14 cellular contexts compared by ENCODE assay signal in genomic region chr3:36520241-36521006, GRCh38.
DNase-seq lines count a peak whose midpoint lies in the region; TF ChIP-seq lines count a peak whose summit lies in the region.
"Had no signal": no experiment of that assay in that cellular context is flagged by ENCODE, and none has a peak within 500 bp of the region (broad histone marks: within the 10 kb centered on the region; RNA-seq: fewer than 3 reads in every experiment).

No MANE protein-coding gene starts in this region.

- no peak overlapping the region for H3K4ac ChIP-seq in trophoblast cell (ENCODE audit: low read depth, low read length)

- WGBS in trophoblast cell (ENCODE audit: extremely low coverage, insufficient coverage, insufficient read length) = no CpG with 5 or more reads among the region's 4 CpGs

- H3K14ac ChIP-seq in trophoblast cell (ENCODE audit: low read length) = no peak overlapping the region

- DNase-seq in BE2C = peak; percentile 66
- DNase-seq in SK-N-DZ (ENCODE audit: low spot score) = peak; percentile 99
- peak; percentile 72 for DNase-seq in islet precursor cell
- DNase-seq in trophoblast cell = no peak
- no peak for DNase-seq in substantia nigra (lab: John Stamatoyannopoulos, UW)
- no peak for DNase-seq in activated naive CD4-positive, alpha-beta T cell (lab: John Stamatoyannopoulos, UW)
- DNase-seq: C1 segment of cervical spinal cord; CD4-positive, CD25-positive, alpha-beta regulatory T cell; CD8-positive, alpha-beta memory T cell; COR-L47; GDM1; GM23248; HCEC 1CT had no signal

- H3K9me3 ChIP-seq in BE2C (no peaks in the 10 kb centered on the region), trophoblast cell (ENCODE audit: insufficient read depth, low read depth, low read length) (no peaks in the 10 kb centered on the region)

- no peak overlapping the region for H3K4me2 ChIP-seq in trophoblast cell (ENCODE audit: low read length)

- H3K27me3 ChIP-seq in BE2C (no peaks in the 10 kb centered on the region), trophoblast cell (ENCODE audit: insufficient read depth, low read length) (no peaks in the 10 kb centered on the region)

- H3K4me1 ChIP-seq in BE2C (peaks cover 29% of the 10 kb centered on the region), trophoblast cell (ENCODE audit: control insufficient read depth in 1 of 2, insufficient read depth in 2 of 2, low read length in 2 of 2) (peaks cover 10 to 17% of the 10 kb centered on the region in 2 experiments)

- H2AFZ ChIP-seq in trophoblast cell (ENCODE audit: insufficient read depth, low read length, poor library complexity) = no peak overlapping the region
- H2AFZ ChIP-seq: GM23248 had no signal

- no peak overlapping the region for H2AK5ac ChIP-seq in trophoblast cell (ENCODE audit: low read length)

- no peak overlapping the region for H3K18ac ChIP-seq in trophoblast cell (ENCODE audit: low read length)

- no peak for TF ChIP-seq CTCF in BE2C (IDR thresholded peaks at IDR 0.05; ENCODE audit: low read depth, low read length)

- peaks cover 5% of the 10 kb centered on the region for H3K79me1 ChIP-seq in trophoblast cell (ENCODE audit: low read length)

- H2BK12ac ChIP-seq in trophoblast cell (ENCODE audit: low read length) = no peak overlapping the region

- no peak overlapping the region for H3K9ac ChIP-seq in trophoblast cell (ENCODE audit: low read length)
- H3K9ac ChIP-seq: GM23248 had no signal

- peak overlapping the region; percentile 52 for H3K27ac ChIP-seq in trophoblast cell (ENCODE audit: low read depth, low read length)
- no peak overlapping the region for H3K27ac ChIP-seq in substantia nigra (ENCODE audit: low read depth, low read length, poor library complexity, severe bottlenecking)
- H3K27ac ChIP-seq: GM23248, HL-60 had no signal

- H3K4me3 ChIP-seq in BE2C (ENCODE audit: low read depth, low read length) (no peak overlapping the region), trophoblast cell (ENCODE audit: low read depth, low read length) (no peak overlapping the region)
- H3K4me3 ChIP-seq: GM23248 had no signal

- no peak overlapping the region for H2BK5ac ChIP-seq in trophoblast cell (ENCODE audit: low read depth, low read length, poor library complexity)

- H2BK120ac ChIP-seq in trophoblast cell (ENCODE audit: insufficient read depth, low read length, poor library complexity) = no peak overlapping the region

- no peaks in the 10 kb centered on the region for H3K79me2 ChIP-seq in trophoblast cell (ENCODE audit: control insufficient read depth, insufficient read depth, low read length, poor library complexity)

- no peak overlapping the region for H4K12ac ChIP-seq in trophoblast cell (ENCODE audit: low read depth, low read length)

- H3K36me3 ChIP-seq in BE2C (peaks cover 24% of the 10 kb centered on the region), trophoblast cell (ENCODE audit: control insufficient read depth in 1 of 2, insufficient read depth in 2 of 2, low read length in 2 of 2) (no peaks in the 10 kb centered on the region)

- H4K8ac ChIP-seq in trophoblast cell (ENCODE audit: low read depth, low read length) = no peak overlapping the region

- no peak overlapping the region for H4K91ac ChIP-seq in trophoblast cell (ENCODE audit: low read depth, low read length)

- no peak overlapping the region for H3K23ac ChIP-seq in trophoblast cell (ENCODE audit: low read length)

Comparison
In these comparisons a context has a peak if more than half of its experiments do, and no peak if none do; other contexts are left out.
1. DNase-seq: peak in BE2C (single experiment), SK-N-DZ (single experiment) and islet precursor cell (single experiment); none in trophoblast cell (0 of 2), substantia nigra (0 of 49) and activated naive CD4-positive, alpha-beta T cell (0 of 4).